Comparison of ENCODE assay signal across 1 cellular context in the genomic region with DNA sequence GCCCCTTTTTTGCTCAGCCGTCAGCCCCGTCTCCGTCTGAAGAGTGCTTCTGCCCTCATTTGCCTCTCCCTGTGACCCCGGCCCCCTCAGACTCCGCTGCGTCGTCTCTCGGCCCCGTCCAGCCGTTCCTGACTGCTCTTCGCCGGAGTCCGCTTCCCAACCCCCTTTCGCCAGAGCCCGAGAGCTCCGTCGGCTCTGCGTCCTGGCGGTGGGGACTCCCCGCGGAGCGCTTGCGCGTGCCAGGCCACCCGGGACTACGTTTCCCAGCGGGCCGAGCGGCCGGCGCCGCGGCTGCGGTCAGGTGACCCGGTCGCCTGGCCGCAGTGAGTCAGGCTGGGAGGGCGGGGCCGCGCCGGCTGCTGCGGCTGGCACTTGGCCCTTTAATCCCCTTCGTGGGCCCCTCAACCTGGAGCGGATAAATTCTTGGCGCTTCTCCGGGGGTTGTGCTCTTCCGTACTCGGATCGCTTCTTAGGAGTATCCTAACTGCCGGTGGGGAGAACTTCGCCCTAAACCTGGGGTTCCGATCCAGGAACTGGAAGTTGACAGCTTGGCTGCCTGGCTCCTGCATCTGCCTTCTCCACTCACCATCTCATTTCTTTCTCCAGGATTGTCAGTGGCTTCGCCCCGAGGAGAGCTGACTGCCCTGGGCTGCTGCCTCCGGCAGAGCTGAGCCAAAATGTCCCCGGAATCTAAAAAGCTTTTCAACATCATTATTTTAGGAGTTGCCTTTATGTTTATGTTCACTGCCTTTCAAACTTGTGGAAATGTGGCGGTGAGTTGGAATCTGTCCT.
TF ChIP-seq lines count a peak whose summit lies in the region.

A gene (plus strand): TSS at position 444 of the 792 bp plus-strand sequence. CDS start 234 bp downstream, at position 678.

TF ChIP-seq in HepG2, 621 proteins besides CTCF, POLR2A, EP300 and RAD21 (continued from another document and continues in another):
- TF ChIP-seq, protein P1, sequence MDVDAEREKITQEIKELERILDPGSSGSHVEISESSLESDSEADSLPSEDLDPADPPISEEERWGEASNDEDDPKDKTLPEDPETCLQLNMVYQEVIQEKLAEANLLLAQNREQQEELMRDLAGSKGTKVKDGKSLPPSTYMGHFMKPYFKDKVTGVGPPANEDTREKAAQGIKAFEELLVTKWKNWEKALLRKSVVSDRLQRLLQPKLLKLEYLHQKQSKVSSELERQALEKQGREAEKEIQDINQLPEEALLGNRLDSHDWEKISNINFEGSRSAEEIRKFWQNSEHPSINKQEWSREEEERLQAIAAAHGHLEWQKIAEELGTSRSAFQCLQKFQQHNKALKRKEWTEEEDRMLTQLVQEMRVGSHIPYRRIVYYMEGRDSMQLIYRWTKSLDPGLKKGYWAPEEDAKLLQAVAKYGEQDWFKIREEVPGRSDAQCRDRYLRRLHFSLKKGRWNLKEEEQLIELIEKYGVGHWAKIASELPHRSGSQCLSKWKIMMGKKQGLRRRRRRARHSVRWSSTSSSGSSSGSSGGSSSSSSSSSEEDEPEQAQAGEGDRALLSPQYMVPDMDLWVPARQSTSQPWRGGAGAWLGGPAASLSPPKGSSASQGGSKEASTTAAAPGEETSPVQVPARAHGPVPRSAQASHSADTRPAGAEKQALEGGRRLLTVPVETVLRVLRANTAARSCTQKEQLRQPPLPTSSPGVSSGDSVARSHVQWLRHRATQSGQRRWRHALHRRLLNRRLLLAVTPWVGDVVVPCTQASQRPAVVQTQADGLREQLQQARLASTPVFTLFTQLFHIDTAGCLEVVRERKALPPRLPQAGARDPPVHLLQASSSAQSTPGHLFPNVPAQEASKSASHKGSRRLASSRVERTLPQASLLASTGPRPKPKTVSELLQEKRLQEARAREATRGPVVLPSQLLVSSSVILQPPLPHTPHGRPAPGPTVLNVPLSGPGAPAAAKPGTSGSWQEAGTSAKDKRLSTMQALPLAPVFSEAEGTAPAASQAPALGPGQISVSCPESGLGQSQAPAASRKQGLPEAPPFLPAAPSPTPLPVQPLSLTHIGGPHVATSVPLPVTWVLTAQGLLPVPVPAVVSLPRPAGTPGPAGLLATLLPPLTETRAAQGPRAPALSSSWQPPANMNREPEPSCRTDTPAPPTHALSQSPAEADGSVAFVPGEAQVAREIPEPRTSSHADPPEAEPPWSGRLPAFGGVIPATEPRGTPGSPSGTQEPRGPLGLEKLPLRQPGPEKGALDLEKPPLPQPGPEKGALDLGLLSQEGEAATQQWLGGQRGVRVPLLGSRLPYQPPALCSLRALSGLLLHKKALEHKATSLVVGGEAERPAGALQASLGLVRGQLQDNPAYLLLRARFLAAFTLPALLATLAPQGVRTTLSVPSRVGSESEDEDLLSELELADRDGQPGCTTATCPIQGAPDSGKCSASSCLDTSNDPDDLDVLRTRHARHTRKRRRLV (CRISPR knock-in tag; IDR thresholded peaks at IDR 0.05) = no peak; the same call in 1 of the 2 replicates
- TF ChIP-seq PHF8 (CRISPR knock-in tag; IDR thresholded peaks at IDR 0.05) (peak; percentile 74), KLF6 (CRISPR knock-in tag; IDR thresholded peaks at IDR 0.05) (peak; percentile 69), SMC3 (IDR thresholded peaks at IDR 0.05; ENCODE audit: low read length) (no peak; the same call in 1 of the 2 replicates), PAX8 (CRISPR knock-in tag; IDR thresholded peaks at IDR 0.05; ENCODE audit: borderline replicate concordance) (no peak), ZNF598 (CRISPR knock-in tag; IDR thresholded peaks at IDR 0.05; ENCODE audit: borderline replicate concordance) (0 out of 2 replicates have a peak, but pooled peaks have one; percentile 17), KDM4B (CRISPR knock-in tag; IDR thresholded peaks at IDR 0.05) (peak; percentile 41; the same call in 1 of the 2 replicates), SSRP1 (CRISPR knock-in tag; IDR thresholded peaks at IDR 0.05) (peak; percentile 91), ZNF766 (CRISPR knock-in tag; IDR thresholded peaks at IDR 0.05; ENCODE audit: borderline replicate concordance) (no peak), ETV6 (CRISPR knock-in tag; conservative IDR thresholded peaks at IDR 0.05) (0 out of 2 replicates have a peak, but pooled peaks have one; percentile 44), ZNF777 (CRISPR knock-in tag; IDR thresholded peaks at IDR 0.05) (peak; percentile 93), ZFYVE20 (CRISPR knock-in tag; IDR thresholded peaks at IDR 0.05; ENCODE audit: borderline replicate concordance, low read depth) (no peak), NFE2L1 (CRISPR knock-in tag; IDR thresholded peaks at IDR 0.05; ENCODE audit: borderline replicate concordance) (no peak; the same call in 1 of the 2 replicates), ZNF3 (CRISPR knock-in tag; IDR thresholded peaks at IDR 0.05) (peak; percentile 25; the same call in 1 of the 2 replicates), SNAI1 (CRISPR knock-in tag; IDR thresholded peaks at IDR 0.05; ENCODE audit: borderline replicate concordance) (no peak), MZF1 (CRISPR knock-in tag; IDR thresholded peaks at IDR 0.05; ENCODE audit: borderline replicate concordance) (no peak), SMAD3 (CRISPR knock-in tag; IDR thresholded peaks at IDR 0.05) (no peak), ZNF207 (IDR thresholded peaks at IDR 0.05; ENCODE audit: borderline replicate concordance) (no peak), ARID2 (CRISPR knock-in tag; IDR thresholded peaks at IDR 0.05; ENCODE audit: borderline replicate concordance) (no peak), KAT2B (IDR thresholded peaks at IDR 0.05; ENCODE audit: borderline replicate concordance, low read depth, low read length) (no peak), TBX2 (CRISPR knock-in tag; IDR thresholded peaks at IDR 0.05; ENCODE audit: borderline replicate concordance) (peak; percentile 72), ATRX (CRISPR knock-in tag; IDR thresholded peaks at IDR 0.05; ENCODE audit: borderline replicate concordance) (peak; percentile 79; the same call in 1 of the 2 replicates), SMAD1 (CRISPR knock-in tag; IDR thresholded peaks at IDR 0.05; ENCODE audit: borderline replicate concordance, low read depth) (peak; percentile 96), ZNF230 (CRISPR knock-in tag; IDR thresholded peaks at IDR 0.05) (peak; percentile 80), RFX5 (IDR thresholded peaks at IDR 0.05; ENCODE audit: low read depth, low read length) (no peak; the same call in 1 of the 2 replicates), TCF12 (IDR thresholded peaks at IDR 0.05) (no peak), TCF12 (CRISPR knock-in tag; IDR thresholded peaks at IDR 0.05) (no peak; the same call in 1 of the 2 replicates), ERF (CRISPR knock-in tag; IDR thresholded peaks at IDR 0.05) (0 out of 2 replicates have a peak, but pooled peaks have one; percentile 26), ZNF20 (CRISPR knock-in tag; IDR thresholded peaks at IDR 0.05) (no peak), ATM (IDR thresholded peaks at IDR 0.05; ENCODE audit: borderline replicate concordance) (no peak), IRF2 (CRISPR knock-in tag; IDR thresholded peaks at IDR 0.05) (peak; percentile 73), ZNF30 (CRISPR knock-in tag; IDR thresholded peaks at IDR 0.05) (no peak), MIXL1 (CRISPR knock-in tag; IDR thresholded peaks at IDR 0.05) (no peak), LCORL (IDR thresholded peaks at IDR 0.05) (no peak), LCORL (CRISPR knock-in tag; IDR thresholded peaks at IDR 0.05) (no peak), ZNF768 (CRISPR knock-in tag; IDR thresholded peaks at IDR 0.05) (peak; percentile 63), IKZF4 (CRISPR knock-in tag; IDR thresholded peaks at IDR 0.05; ENCODE audit: borderline replicate concordance, low read depth, not compliant biosample characterization) (peak; percentile 62), NCOR1 (IDR thresholded peaks at IDR 0.05; ENCODE audit: borderline replicate concordance, low read length) (peak; percentile 69; the same call in 1 of the 2 replicates), ZNF703 (CRISPR knock-in tag; IDR thresholded peaks at IDR 0.05; ENCODE audit: borderline replicate concordance) (no peak), ZNF562 (CRISPR knock-in tag; IDR thresholded peaks at IDR 0.05; ENCODE audit: borderline replicate concordance) (no peak), ZNF354B (CRISPR knock-in tag; IDR thresholded peaks at IDR 0.05) (no peak)
- TF ChIP-seq, protein P2, sequence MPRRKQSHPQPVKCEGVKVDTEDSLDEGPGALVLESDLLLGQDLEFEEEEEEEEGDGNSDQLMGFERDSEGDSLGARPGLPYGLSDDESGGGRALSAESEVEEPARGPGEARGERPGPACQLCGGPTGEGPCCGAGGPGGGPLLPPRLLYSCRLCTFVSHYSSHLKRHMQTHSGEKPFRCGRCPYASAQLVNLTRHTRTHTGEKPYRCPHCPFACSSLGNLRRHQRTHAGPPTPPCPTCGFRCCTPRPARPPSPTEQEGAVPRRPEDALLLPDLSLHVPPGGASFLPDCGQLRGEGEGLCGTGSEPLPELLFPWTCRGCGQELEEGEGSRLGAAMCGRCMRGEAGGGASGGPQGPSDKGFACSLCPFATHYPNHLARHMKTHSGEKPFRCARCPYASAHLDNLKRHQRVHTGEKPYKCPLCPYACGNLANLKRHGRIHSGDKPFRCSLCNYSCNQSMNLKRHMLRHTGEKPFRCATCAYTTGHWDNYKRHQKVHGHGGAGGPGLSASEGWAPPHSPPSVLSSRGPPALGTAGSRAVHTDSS (CRISPR knock-in tag; conservative IDR thresholded peaks at IDR 0.05) = no peak
- TF ChIP-seq, protein P3, sequence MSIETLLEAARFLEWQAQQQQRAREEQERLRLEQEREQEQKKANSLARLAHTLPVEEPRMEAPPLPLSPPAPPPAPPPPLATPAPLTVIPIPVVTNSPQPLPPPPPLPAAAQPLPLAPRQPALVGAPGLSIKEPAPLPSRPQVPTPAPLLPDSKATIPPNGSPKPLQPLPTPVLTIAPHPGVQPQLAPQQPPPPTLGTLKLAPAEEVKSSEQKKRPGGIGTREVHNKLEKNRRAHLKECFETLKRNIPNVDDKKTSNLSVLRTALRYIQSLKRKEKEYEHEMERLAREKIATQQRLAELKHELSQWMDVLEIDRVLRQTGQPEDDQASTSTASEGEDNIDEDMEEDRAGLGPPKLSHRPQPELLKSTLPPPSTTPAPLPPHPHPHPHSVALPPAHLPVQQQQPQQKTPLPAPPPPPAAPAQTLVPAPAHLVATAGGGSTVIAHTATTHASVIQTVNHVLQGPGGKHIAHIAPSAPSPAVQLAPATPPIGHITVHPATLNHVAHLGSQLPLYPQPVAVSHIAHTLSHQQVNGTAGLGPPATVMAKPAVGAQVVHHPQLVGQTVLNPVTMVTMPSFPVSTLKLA (IDR thresholded peaks at IDR 0.05) = no peak; the same call in 1 of the 2 replicates
- TF ChIP-seq, protein P4, sequence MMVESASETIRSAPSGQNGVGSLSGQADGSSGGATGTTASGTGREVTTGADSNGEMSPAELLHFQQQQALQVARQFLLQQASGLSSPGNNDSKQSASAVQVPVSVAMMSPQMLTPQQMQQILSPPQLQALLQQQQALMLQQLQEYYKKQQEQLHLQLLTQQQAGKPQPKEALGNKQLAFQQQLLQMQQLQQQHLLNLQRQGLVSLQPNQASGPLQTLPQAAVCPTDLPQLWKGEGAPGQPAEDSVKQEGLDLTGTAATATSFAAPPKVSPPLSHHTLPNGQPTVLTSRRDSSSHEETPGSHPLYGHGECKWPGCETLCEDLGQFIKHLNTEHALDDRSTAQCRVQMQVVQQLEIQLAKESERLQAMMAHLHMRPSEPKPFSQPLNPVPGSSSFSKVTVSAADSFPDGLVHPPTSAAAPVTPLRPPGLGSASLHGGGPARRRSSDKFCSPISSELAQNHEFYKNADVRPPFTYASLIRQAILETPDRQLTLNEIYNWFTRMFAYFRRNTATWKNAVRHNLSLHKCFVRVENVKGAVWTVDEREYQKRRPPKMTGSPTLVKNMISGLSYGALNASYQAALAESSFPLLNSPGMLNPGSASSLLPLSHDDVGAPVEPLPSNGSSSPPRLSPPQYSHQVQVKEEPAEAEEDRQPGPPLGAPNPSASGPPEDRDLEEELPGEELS (CRISPR knock-in tag; IDR thresholded peaks at IDR 0.05) = no peak; the same call in 1 of the 2 replicates
- TF ChIP-seq, protein P5, sequence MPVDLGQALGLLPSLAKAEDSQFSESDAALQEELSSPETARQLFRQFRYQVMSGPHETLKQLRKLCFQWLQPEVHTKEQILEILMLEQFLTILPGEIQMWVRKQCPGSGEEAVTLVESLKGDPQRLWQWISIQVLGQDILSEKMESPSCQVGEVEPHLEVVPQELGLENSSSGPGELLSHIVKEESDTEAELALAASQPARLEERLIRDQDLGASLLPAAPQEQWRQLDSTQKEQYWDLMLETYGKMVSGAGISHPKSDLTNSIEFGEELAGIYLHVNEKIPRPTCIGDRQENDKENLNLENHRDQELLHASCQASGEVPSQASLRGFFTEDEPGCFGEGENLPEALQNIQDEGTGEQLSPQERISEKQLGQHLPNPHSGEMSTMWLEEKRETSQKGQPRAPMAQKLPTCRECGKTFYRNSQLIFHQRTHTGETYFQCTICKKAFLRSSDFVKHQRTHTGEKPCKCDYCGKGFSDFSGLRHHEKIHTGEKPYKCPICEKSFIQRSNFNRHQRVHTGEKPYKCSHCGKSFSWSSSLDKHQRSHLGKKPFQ (CRISPR knock-in tag; IDR thresholded peaks at IDR 0.05; ENCODE audit: insufficient replicate concordance) = no peak
- TF ChIP-seq, protein P6, sequence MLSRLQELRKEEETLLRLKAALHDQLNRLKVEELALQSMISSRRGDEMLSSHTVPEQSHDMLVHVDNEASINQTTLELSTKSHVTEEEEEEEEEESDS (CRISPR knock-in tag; IDR thresholded peaks at IDR 0.05; ENCODE audit: borderline replicate concordance) = no peak
- TF ChIP-seq, protein P7, sequence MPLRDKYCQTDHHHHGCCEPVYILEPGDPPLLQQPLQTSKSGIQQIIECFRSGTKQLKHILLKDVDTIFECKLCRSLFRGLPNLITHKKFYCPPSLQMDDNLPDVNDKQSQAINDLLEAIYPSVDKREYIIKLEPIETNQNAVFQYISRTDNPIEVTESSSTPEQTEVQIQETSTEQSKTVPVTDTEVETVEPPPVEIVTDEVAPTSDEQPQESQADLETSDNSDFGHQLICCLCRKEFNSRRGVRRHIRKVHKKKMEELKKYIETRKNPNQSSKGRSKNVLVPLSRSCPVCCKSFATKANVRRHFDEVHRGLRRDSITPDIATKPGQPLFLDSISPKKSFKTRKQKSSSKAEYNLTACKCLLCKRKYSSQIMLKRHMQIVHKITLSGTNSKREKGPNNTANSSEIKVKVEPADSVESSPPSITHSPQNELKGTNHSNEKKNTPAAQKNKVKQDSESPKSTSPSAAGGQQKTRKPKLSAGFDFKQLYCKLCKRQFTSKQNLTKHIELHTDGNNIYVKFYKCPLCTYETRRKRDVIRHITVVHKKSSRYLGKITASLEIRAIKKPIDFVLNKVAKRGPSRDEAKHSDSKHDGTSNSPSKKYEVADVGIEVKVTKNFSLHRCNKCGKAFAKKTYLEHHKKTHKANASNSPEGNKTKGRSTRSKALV (CRISPR knock-in tag; IDR thresholded peaks at IDR 0.05) = peak; percentile 16; the same call in 1 of the 2 replicates
- TF ChIP-seq, protein P8, sequence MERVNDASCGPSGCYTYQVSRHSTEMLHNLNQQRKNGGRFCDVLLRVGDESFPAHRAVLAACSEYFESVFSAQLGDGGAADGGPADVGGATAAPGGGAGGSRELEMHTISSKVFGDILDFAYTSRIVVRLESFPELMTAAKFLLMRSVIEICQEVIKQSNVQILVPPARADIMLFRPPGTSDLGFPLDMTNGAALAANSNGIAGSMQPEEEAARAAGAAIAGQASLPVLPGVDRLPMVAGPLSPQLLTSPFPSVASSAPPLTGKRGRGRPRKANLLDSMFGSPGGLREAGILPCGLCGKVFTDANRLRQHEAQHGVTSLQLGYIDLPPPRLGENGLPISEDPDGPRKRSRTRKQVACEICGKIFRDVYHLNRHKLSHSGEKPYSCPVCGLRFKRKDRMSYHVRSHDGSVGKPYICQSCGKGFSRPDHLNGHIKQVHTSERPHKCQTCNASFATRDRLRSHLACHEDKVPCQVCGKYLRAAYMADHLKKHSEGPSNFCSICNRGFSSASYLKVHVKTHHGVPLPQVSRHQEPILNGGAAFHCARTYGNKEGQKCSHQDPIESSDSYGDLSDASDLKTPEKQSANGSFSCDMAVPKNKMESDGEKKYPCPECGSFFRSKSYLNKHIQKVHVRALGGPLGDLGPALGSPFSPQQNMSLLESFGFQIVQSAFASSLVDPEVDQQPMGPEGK (CRISPR knock-in tag; IDR thresholded peaks at IDR 0.05) = peak; percentile 65; the same call in 1 of the 2 replicates
